ENCODE assay signal across 1 cellular context in genomic region chr14:77707724-77708408, GRCh38.
TF ChIP-seq lines count a peak whose summit lies in the region.

Gene ALKBH1 (minus strand): TSS chr14:77708023. CDS start chr14:77708004, 19 bp downstream.
Gene SLIRP (plus strand): TSS chr14:77708103. CDS start chr14:77708112, 9 bp downstream.

TF ChIP-seq in WTC11, 78 proteins besides CTCF, POLR2A, EP300 and RAD21 (continued from another document and continues in another):
- TF ChIP-seq ATF2 (CRISPR knock-in tag; IDR thresholded peaks at IDR 0.05; ENCODE audit: borderline replicate concordance, low read depth) (no peak), JUN (CRISPR knock-in tag; IDR thresholded peaks at IDR 0.05) (no peak), SMAD3 (CRISPR knock-in tag; IDR thresholded peaks at IDR 0.05; ENCODE audit: borderline replicate concordance) (no peak), ZNF317 (CRISPR knock-in tag; IDR thresholded peaks at IDR 0.05; ENCODE audit: borderline replicate concordance, low read depth) (no peak), HMGXB4 (CRISPR knock-in tag; IDR thresholded peaks at IDR 0.05) (no peak), ERG (CRISPR knock-in tag; IDR thresholded peaks at IDR 0.05) (no peak), ATF1 (CRISPR knock-in tag; IDR thresholded peaks at IDR 0.05) (no peak), FOXP4 (CRISPR knock-in tag; IDR thresholded peaks at IDR 0.05) (no peak), STAT6 (CRISPR knock-in tag; conservative IDR thresholded peaks at IDR 0.05; ENCODE audit: low read depth) (no peak), ZNF425 (CRISPR knock-in tag; conservative IDR thresholded peaks at IDR 0.05) (no peak), ZNF281 (CRISPR knock-in tag; IDR thresholded peaks at IDR 0.05) (no peak), MAX (CRISPR knock-in tag; IDR thresholded peaks at IDR 0.05) (peak; percentile 69; the same call in 1 of the 2 replicates), SMAD4 (CRISPR knock-in tag; IDR thresholded peaks at IDR 0.05) (no peak), KAT7 (CRISPR knock-in tag; IDR thresholded peaks at IDR 0.05; ENCODE audit: borderline replicate concordance) (no peak), ATF3 (CRISPR knock-in tag; conservative IDR thresholded peaks at IDR 0.05) (no peak), ATF6 (CRISPR knock-in tag; IDR thresholded peaks at IDR 0.05) (no peak), NFYB (CRISPR knock-in tag; conservative IDR thresholded peaks at IDR 0.05; ENCODE audit: low read depth) (no peak), CREM (CRISPR knock-in tag; IDR thresholded peaks at IDR 0.05) (no peak), TEAD1 (CRISPR knock-in tag; IDR thresholded peaks at IDR 0.05) (0 out of 2 replicates have a peak, but pooled peaks have one; percentile 34), FOXK1 (CRISPR knock-in tag; IDR thresholded peaks at IDR 0.05) (peak; percentile 81), MXD4 (CRISPR knock-in tag; IDR thresholded peaks at IDR 0.05; ENCODE audit: borderline replicate concordance) (no peak), ZNF138 (CRISPR knock-in tag; conservative IDR thresholded peaks at IDR 0.05) (no peak), ESRRA (CRISPR knock-in tag; IDR thresholded peaks at IDR 0.05; ENCODE audit: borderline replicate concordance) (0 out of 2 replicates have a peak, but pooled peaks have one; percentile 44), ZNF416 (CRISPR knock-in tag; IDR thresholded peaks at IDR 0.05) (no peak), ZMAT4 (CRISPR knock-in tag; IDR thresholded peaks at IDR 0.05) (no peak), ZNF423 (CRISPR knock-in tag; IDR thresholded peaks at IDR 0.05) (no peak), IRF1 (CRISPR knock-in tag; IDR thresholded peaks at IDR 0.05) (no peak), ZBTB43 (CRISPR knock-in tag; IDR thresholded peaks at IDR 0.05) (0 out of 2 replicates have a peak, but pooled peaks have one; percentile 28), AR (CRISPR knock-in tag; IDR thresholded peaks at IDR 0.05) (no peak), OVOL2 (CRISPR knock-in tag; IDR thresholded peaks at IDR 0.05; ENCODE audit: borderline replicate concordance) (no peak)
